Comparison of ENCODE assay signal across 11 cellular contexts in genomic region chr2:100919316-100919715, GRCh38.
A peak's percentile ranks its signal among the peaks of the same experiment; 100 is the strongest.
DNase-seq lines count a peak whose midpoint lies in the region; ATAC-seq, FAIRE-seq and TF ChIP-seq lines count a peak whose summit lies in the region.
"Had no signal": no experiment of that assay in that cellular context is flagged by ENCODE, and none has a peak within 500 bp of the region (broad histone marks: within the 10 kb centered on the region; RNA-seq: fewer than 3 reads in every experiment).

No MANE protein-coding gene starts in this region.

- TF ChIP-seq CTCF in cardiac muscle cell (IDR thresholded peaks at IDR 0.05; ENCODE audit: low read depth, low read length) (peak; percentile 43), HL-60 (IDR thresholded peaks at IDR 0.05; ENCODE audit: insufficient read depth, low read length) (peak; percentile 63), bronchial epithelial cell (IDR thresholded peaks at IDR 0.05; ENCODE audit: insufficient read depth, low read length, severe bottlenecking) (peak; percentile 48)

- intact Hi-C loops in left cardiac atrium (cut with DNase I) = no loop called here

- ATAC-seq in left cardiac atrium (no peak), HG02759 (IDR thresholded peaks at IDR 0.05; ENCODE audit: unreplicated experiment) (no peak)
- ATAC-seq: naive thymus-derived CD8-positive, alpha-beta T cell; T-cell had no signal

- no peak for DNase-seq in cardiac muscle cell (ENCODE audit: low read depth in 1 of 2, low spot score in 1 of 2)
- no peak for DNase-seq in left cardiac atrium
- DNase-seq in HL-60 (ENCODE audit: low read depth in 1 of 2, low spot score in 1 of 2) = peak in 1 of 2 experiments; percentile 5
- DNase-seq in bronchial epithelial cell (ENCODE audit: low read depth) = no peak
- peak; percentile 6 for DNase-seq in stimulated activated CD8-positive, alpha-beta memory T cell treated with anti-CD3 and anti-CD28 coated beads, Interleukin-4, amount 100 ng/mL, for 24 hours (ENCODE audit: low read depth)
- no peak for DNase-seq in activated effector memory CD4-positive, alpha-beta T cell treated with anti-CD3 and anti-CD28 coated beads, Interleukin-2, amount 50 U/mL, for 16 hours
- no peak for DNase-seq in islet precursor cell
- DNase-seq: naive thymus-derived CD8-positive, alpha-beta T cell; NCI-H2081 had no signal

- H3K27ac ChIP-seq in cardiac muscle cell = no peak overlapping the region
- no peak overlapping the region for H3K27ac ChIP-seq in HL-60 (replicated peaks)

- no peak overlapping the region for H3K4me3 ChIP-seq in cardiac muscle cell
- H3K4me3 ChIP-seq in HL-60 (replicated peaks; ENCODE audit: insufficient read depth, low read length) = no peak overlapping the region
- no peak overlapping the region for H3K4me3 ChIP-seq in bronchial epithelial cell (ENCODE audit: low read depth, low read length)

- no peak for FAIRE-seq in bronchial epithelial cell (lab: Jason Lieb, UNC)

- no peaks in the 10 kb centered on the region for H3K36me3 ChIP-seq in cardiac muscle cell
- no peaks in the 10 kb centered on the region for H3K36me3 ChIP-seq in bronchial epithelial cell (ENCODE audit: control insufficient read depth, insufficient read depth, low read length)

- H3K4me1 ChIP-seq in cardiac muscle cell (ENCODE audit: low read depth) = no peaks in the 10 kb centered on the region

- H3K27me3 ChIP-seq in cardiac muscle cell = no peaks in the 10 kb centered on the region
- no peaks in the 10 kb centered on the region for H3K27me3 ChIP-seq in HL-60 (ENCODE audit: insufficient read depth, poor library complexity, severe bottlenecking)
- no peaks in the 10 kb centered on the region for H3K27me3 ChIP-seq in bronchial epithelial cell (ENCODE audit: control insufficient read depth, insufficient read depth, low read length)

- H3K9me3 ChIP-seq in cardiac muscle cell (ENCODE audit: low read depth) = no peaks in the 10 kb centered on the region
